21 cellular contexts compared by ENCODE assay signal in the genomic region with DNA sequence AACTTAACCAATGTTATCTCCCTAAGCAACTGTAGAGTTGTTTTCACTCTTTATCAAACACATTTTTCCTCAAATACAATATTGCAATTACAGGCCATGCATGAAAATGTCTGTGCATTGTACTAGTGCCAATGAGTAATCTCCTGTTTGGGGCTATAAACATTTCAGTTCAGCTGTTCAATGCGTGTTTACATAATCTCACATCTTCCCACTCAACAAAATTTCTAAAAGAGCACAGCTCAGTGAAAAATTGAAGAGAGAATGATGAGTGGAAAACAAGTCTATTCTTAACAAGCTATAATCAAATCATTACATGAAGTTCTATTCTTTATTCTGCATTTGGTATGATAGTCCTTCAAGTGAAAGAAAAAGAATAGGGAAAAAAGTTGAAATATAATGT.
"Had no signal": no experiment of that assay in that cellular context is flagged by ENCODE, and none has a peak within 500 bp of the region (broad histone marks: within the 10 kb centered on the region; RNA-seq: fewer than 3 reads in every experiment).

No MANE protein-coding gene starts in this region.

- FAIRE-seq: endometrium, urothelium cell line had no signal

- H3K4me3 Mint-ChIP-seq: activated CD4-positive, alpha-beta T cell treated with anti-CD3 and anti-CD28 coated beads, Interleukin-2, amount 10 ng/mL, durations not matched to agents 24 days and 14 days; activated CD8-positive, alpha-beta T cell treated with anti-CD3 and anti-CD28 coated beads, Interleukin-2, amount 10 ng/mL, durations not matched to agents 7 days and 5 days; activated naive CD4-positive, alpha-beta T cell treated with anti-CD3 and anti-CD28 coated beads, Interleukin-2, amount 10 ng/mL, durations not matched to agents 7 days and 5 days; activated naive CD8-positive, alpha-beta T cell treated with anti-CD3 and anti-CD28 coated beads, Interleukin-2, amount 50 U/mL, for 24 hours; central memory CD8-positive, alpha-beta T cell; naive thymus-derived CD4-positive, alpha-beta T cell had no signal

- ATAC-seq: activated CD8-positive, alpha-beta T cell treated with anti-CD3 and anti-CD28 coated beads, Interleukin-2, amount 10 ng/mL, durations not matched to agents 7 days and 5 days; activated naive CD8-positive, alpha-beta T cell treated with anti-CD3 and anti-CD28 coated beads, Interleukin-2, amount 50 U/mL, for 24 hours; heart right ventricle; left ventricle myocardium superior; naive thymus-derived CD4-positive, alpha-beta T cell; right cardiac atrium; stimulated activated naive CD8-positive, alpha-beta T cell treated with anti-CD3 and anti-CD28 coated beads, Interleukin-15, Interleukin-2, amounts not matched to agents 100 U/mL and 50 U/mL, for 24 hours had no signal

- H3K27ac ChIP-seq: brain microvascular endothelial cell, heart right ventricle, prostate gland, tibial nerve had no signal

- H3K36me3 ChIP-seq: brain microvascular endothelial cell, heart right ventricle, prostate gland, tibial nerve had no signal

- H3K4me1 Mint-ChIP-seq: activated CD4-positive, alpha-beta T cell treated with anti-CD3 and anti-CD28 coated beads, Interleukin-2, amount 10 ng/mL, durations not matched to agents 24 days and 14 days; activated naive CD4-positive, alpha-beta T cell treated with anti-CD3 and anti-CD28 coated beads, Interleukin-2, amount 10 ng/mL, durations not matched to agents 7 days and 5 days; activated naive CD8-positive, alpha-beta T cell treated with anti-CD3 and anti-CD28 coated beads, Interleukin-2, amount 50 U/mL, for 24 hours; central memory CD8-positive, alpha-beta T cell; naive thymus-derived CD4-positive, alpha-beta T cell had no signal

- H3K36me3 Mint-ChIP-seq: activated naive CD4-positive, alpha-beta T cell treated with anti-CD3 and anti-CD28 coated beads, Interleukin-2, amount 10 ng/mL, durations not matched to agents 7 days and 5 days had no signal

- DNase-seq: activated CD4-positive, alpha-beta T cell treated with anti-CD3 and anti-CD28 coated beads, Interleukin-2, amount 10 ng/mL, durations not matched to agents 24 days and 14 days; activated CD4-positive, CD25-positive, alpha-beta regulatory T cell; activated CD8-positive, alpha-beta T cell treated with anti-CD3 and anti-CD28 coated beads, Interleukin-2, amount 10 ng/mL, durations not matched to agents 7 days and 5 days; activated effector memory CD4-positive, alpha-beta T cell treated with Interleukin-2 at 50 U/mL for 16 hours; activated naive CD4-positive, alpha-beta T cell treated with anti-CD3 and anti-CD28 coated beads, Interleukin-2, amount 10 ng/mL, durations not matched to agents 7 days and 5 days; activated naive CD8-positive, alpha-beta T cell treated with anti-CD3 and anti-CD28 coated beads, Interleukin-2, amount 50 U/mL, for 24 hours; activated T-cell treated with anti-CD3 and anti-CD28 coated beads, Interleukin-2, amount 50 U/mL, for 48 hours; brain microvascular endothelial cell; cortex of kidney; heart right ventricle; left ventricle myocardium superior; naive thymus-derived CD4-positive, alpha-beta T cell; right cardiac atrium; stimulated activated naive CD8-positive, alpha-beta T cell treated with anti-CD3 and anti-CD28 coated beads, Interleukin-15, Interleukin-2, amounts not matched to agents 100 U/mL and 50 U/mL, for 24 hours; substantia nigra; T1000 had no signal

- H3K27ac Mint-ChIP-seq: activated CD4-positive, alpha-beta T cell treated with anti-CD3 and anti-CD28 coated beads, Interleukin-2, amount 10 ng/mL, durations not matched to agents 24 days and 14 days; activated CD8-positive, alpha-beta T cell treated with anti-CD3 and anti-CD28 coated beads, Interleukin-2, amount 10 ng/mL, durations not matched to agents 7 days and 5 days; activated naive CD4-positive, alpha-beta T cell treated with anti-CD3 and anti-CD28 coated beads, Interleukin-2, amount 10 ng/mL, durations not matched to agents 7 days and 5 days; activated naive CD8-positive, alpha-beta T cell treated with anti-CD3 and anti-CD28 coated beads, Interleukin-2, amount 50 U/mL, for 24 hours; naive thymus-derived CD4-positive, alpha-beta T cell had no signal

- H3K27me3 ChIP-seq: brain microvascular endothelial cell, heart right ventricle, tibial nerve had no signal

- H3K9me3 ChIP-seq: prostate gland, tibial nerve had no signal

- H3K4me3 ChIP-seq: heart right ventricle, prostate gland, tibial nerve had no signal

- H3K27me3 Mint-ChIP-seq: activated CD4-positive, alpha-beta T cell treated with anti-CD3 and anti-CD28 coated beads, Interleukin-2, amount 10 ng/mL, durations not matched to agents 24 days and 14 days; activated naive CD4-positive, alpha-beta T cell treated with anti-CD3 and anti-CD28 coated beads, Interleukin-2, amount 10 ng/mL, durations not matched to agents 7 days and 5 days; activated naive CD8-positive, alpha-beta T cell treated with anti-CD3 and anti-CD28 coated beads, Interleukin-2, amount 50 U/mL, for 24 hours; central memory CD8-positive, alpha-beta T cell; naive thymus-derived CD4-positive, alpha-beta T cell had no signal

- H3K4me1 ChIP-seq: heart right ventricle, prostate gland, tibial nerve had no signal
